In genomic region chr5:617896-618295, GRCh38 we compare ENCODE assay signal across 17 cellular contexts. TPM values are rescaled to one million over a fixed set of nuclear protein-coding genes. Genes with fewer than 3 reads are reported as not detected.
DNase-seq lines count a peak whose midpoint lies in the region; ATAC-seq and TF ChIP-seq lines count a peak whose summit lies in the region.
"Had no signal": no experiment of that assay in that cellular context is flagged by ENCODE, and none has a peak within 500 bp of the region (broad histone marks: within the 10 kb centered on the region; RNA-seq: fewer than 3 reads in every experiment).

No MANE protein-coding gene starts in this region.

- H3K9me3 ChIP-seq in HEK293 (ENCODE audit: control insufficient read depth, insufficient read depth, low read depth, low read length), result no peaks in the 10 kb centered on the region; the same call in 1 of the 2 replicates
- peaks cover 9% of the 10 kb centered on the region for H3K9me3 ChIP-seq in RWPE2 (ENCODE audit: severe bottlenecking)
- H3K9me3 ChIP-seq in spleen, result no peaks in the 10 kb centered on the region

- TF ChIP-seq CTCF in HEK293 (tag by site-specific recombination; IDR thresholded peaks at IDR 0.05), result no peak
- TF ChIP-seq CTCF in RWPE2 (IDR thresholded peaks at IDR 0.05; ENCODE audit: poor library complexity, severe bottlenecking), result no peak
- no peak for TF ChIP-seq CTCF in spleen (IDR thresholded peaks at IDR 0.05 in 8 of 11, conservative IDR thresholded peaks at IDR 0.05 in 3 of 11)

- ATAC-seq in RWPE2 (ENCODE audit: low read depth), result no peak
- ATAC-seq: A549 had no signal

- CTCF ChIA-PET in HEK293 (lab: Yijun Ruan, JAX), result interaction anchor here (0.7 kb wide), 2 partner anchors 17 to 203 kb away, joined by 4 read pairs; no protein-coding TSS in a partner anchor

- H3K27me3 ChIP-seq in RWPE2 (ENCODE audit: insufficient read depth, poor library complexity, severe bottlenecking), result no peaks in the 10 kb centered on the region
- no peaks in the 10 kb centered on the region for H3K27me3 ChIP-seq in spleen (replicated peaks in 1 of 7)
- H3K27me3 ChIP-seq: BE2C had no signal

- H3K36me3 ChIP-seq in HEK293 (ENCODE audit: control insufficient read depth in 2 of 2, insufficient read depth in 1 of 2, low read length in 2 of 2) (peaks cover 49 to 72% of the 10 kb centered on the region in 2 experiments), RWPE2 (ENCODE audit: low read depth) (peaks cover 75% of the 10 kb centered on the region), spleen (peaks cover 0 to 53% (median 27%) of the 10 kb centered on the region in 6 donors)

- H3K4me3 ChIP-seq in HEK293 (ENCODE audit: low read depth, low read length) (no peak overlapping the region), RWPE2 (ENCODE audit: severe bottlenecking) (no peak overlapping the region), spleen (no peak overlapping the region)
- H3K4me3 ChIP-seq: A549, HAP-1 had no signal

- no peak for TF ChIP-seq POLR2A in spleen (IDR thresholded peaks at IDR 0.05)

- 93 to 97% (median 95%) methylated on average over 12 of the region's 12 CpGs for WGBS in spleen, 5 donors

- H3K27ac ChIP-seq in HEK293 (ENCODE audit: extremely low read depth, low read depth, low read length) (no peak overlapping the region), RWPE2 (ENCODE audit: poor library complexity, severe bottlenecking) (no peak overlapping the region), spleen (no peak overlapping the region)
- H3K27ac ChIP-seq: A549, C4-2B had no signal

- H3K4me1 ChIP-seq in HEK293 (ENCODE audit: control insufficient read depth, insufficient read depth, low read length) (peaks cover 4% of the 10 kb centered on the region), RWPE2 (ENCODE audit: insufficient read depth, poor library complexity, severe bottlenecking) (peaks cover 5% of the 10 kb centered on the region), spleen (peaks cover 0 to 18% (median 11%) of the 10 kb centered on the region in 6 donors)
- H3K4me1 ChIP-seq: A549, BE2C had no signal

- intact Hi-C loops in spleen (cut with DNase I; ENCODE audit: low total_unique reads), result no loop called here

- DNase-seq in RWPE2 (ENCODE audit: low spot score) (peak; percentile 20), islet precursor cell (peak; percentile 16), spleen (peak; percentile 21), H4 (ENCODE audit: low spot score) (no peak), activated T-cell treated with anti-CD3 and anti-CD28 coated beads for 4 hours (no peak)
- no peak for DNase-seq in activated effector memory CD4-positive, alpha-beta T cell treated with Interleukin-2 at 50 U/mL for 16 hours
- DNase-seq: BE2C; CD4-positive, alpha-beta memory T cell; DMS153; DMS79 treated with DMSO at 0.1 percent for 48 hours; EL; GOT3; HFFc6 had no signal

- POLR2A ChIA-PET in HEK293 (lab: Yijun Ruan, JAX), result no interaction called here

TF ChIP-seq in HEK293, 187 proteins besides CTCF, POLR2A, EP300 and RAD21:
- TF ChIP-seq EGR2 (tag by site-specific recombination; IDR thresholded peaks at IDR 0.05; ENCODE audit: low read depth) (peak; percentile 32; the same call in 1 of the 2 replicates), YY2 (tag by site-specific recombination; IDR thresholded peaks at IDR 0.05) (no peak)

RNA-seq across cellular contexts. Expression of gene CEP72, which starts 5.8 kb away (rescaled TPM):
- total RNA-seq in spleen, result 10 to 100 TPM in 4 of 7 donors, 1 to 10 TPM in 3; 8.5 to 13.1 (median 10.4) TPM
- 1 to 10 TPM; 2.1 to 4.5 (median 2.9) TPM for polyA plus RNA-seq in spleen
- 4.8 TPM in 2 replicates for total RNA-seq in H4 (2014; rRNA removed; shearing (Covaris generic))

Comparison
In these comparisons a context has a peak if more than half of its experiments do, and no peak if none do; other contexts are left out.
1. DNase-seq: peak in RWPE2 (single experiment), islet precursor cell (single experiment) and spleen (single experiment); none in H4 (single experiment), activated effector memory CD4-positive, alpha-beta T cell treated with Interleukin-2 at 50 U/mL for 16 hours (single experiment) and activated T-cell treated with anti-CD3 and anti-CD28 coated beads for 4 hours (single experiment).